In the genomic region with DNA sequence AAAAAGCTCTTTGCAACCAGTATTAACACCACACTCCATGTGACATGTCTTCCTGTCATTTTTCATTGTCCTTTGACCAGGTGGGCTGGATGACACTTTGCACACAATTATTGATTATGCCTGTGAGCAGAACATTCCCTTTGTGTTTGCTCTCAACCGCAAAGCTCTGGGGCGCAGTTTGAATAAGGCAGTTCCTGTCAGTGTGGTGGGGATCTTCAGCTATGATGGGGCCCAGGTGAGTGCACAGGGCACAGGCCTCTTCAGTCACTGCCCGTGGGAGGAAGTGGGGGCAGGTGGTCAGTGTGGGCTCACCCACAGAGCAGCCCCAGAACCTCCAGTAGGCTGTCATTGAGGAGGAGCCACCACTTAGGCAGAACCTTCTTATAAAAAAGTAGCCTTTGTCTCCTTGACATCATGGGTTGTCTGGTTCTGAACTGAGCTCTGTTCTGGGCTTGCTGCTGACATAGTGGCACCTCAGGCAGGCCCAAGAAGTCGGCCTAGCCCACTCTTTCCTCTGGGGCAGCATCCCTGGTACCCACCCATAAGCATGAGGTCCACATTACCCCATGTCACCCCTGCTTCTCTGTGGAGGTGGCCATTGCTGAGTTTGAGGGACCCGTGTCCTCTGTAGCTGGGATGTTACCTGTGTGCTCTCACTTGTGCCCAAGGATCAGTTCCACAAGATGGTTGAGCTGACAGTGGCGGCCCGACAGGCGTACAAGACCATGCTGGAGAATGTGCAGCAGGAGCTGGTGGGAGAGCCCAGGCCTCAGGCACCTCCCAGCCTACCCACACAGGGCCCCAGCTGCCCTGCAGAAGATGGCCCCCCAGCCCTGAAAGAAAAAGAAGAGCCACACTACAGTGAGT, we compare ENCODE assay signal across 1 cellular context.
A peak's percentile ranks its signal among the peaks of the same experiment; 100 is the strongest.
TF ChIP-seq lines count a peak whose summit lies in the region.

No MANE protein-coding gene starts in this region.

TF ChIP-seq in HepG2, 621 proteins besides CTCF, POLR2A, EP300 and RAD21 (continued from another document and continues in another):
- TF ChIP-seq, protein P1, sequence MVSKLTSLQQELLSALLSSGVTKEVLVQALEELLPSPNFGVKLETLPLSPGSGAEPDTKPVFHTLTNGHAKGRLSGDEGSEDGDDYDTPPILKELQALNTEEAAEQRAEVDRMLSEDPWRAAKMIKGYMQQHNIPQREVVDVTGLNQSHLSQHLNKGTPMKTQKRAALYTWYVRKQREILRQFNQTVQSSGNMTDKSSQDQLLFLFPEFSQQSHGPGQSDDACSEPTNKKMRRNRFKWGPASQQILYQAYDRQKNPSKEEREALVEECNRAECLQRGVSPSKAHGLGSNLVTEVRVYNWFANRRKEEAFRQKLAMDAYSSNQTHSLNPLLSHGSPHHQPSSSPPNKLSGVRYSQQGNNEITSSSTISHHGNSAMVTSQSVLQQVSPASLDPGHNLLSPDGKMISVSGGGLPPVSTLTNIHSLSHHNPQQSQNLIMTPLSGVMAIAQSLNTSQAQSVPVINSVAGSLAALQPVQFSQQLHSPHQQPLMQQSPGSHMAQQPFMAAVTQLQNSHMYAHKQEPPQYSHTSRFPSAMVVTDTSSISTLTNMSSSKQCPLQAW (CRISPR knock-in tag; IDR thresholded peaks at IDR 0.05): peak; percentile 84; the same call in 1 of the 2 replicates
- TF ChIP-seq TCF12 (IDR thresholded peaks at IDR 0.05) (no peak), TCF12 (CRISPR knock-in tag; IDR thresholded peaks at IDR 0.05) (peak; percentile 65; the same call in 1 of the 2 replicates), STAT5B (CRISPR knock-in tag; IDR thresholded peaks at IDR 0.05) (no peak), ZNF292 (CRISPR knock-in tag; IDR thresholded peaks at IDR 0.05; ENCODE audit: borderline replicate concordance, low read depth) (peak; percentile 98), ZNF709 (CRISPR knock-in tag; IDR thresholded peaks at IDR 0.05) (peak; percentile 67), ZNF674 (CRISPR knock-in tag; IDR thresholded peaks at IDR 0.05; ENCODE audit: low read depth) (no peak), ZNF431 (CRISPR knock-in tag; IDR thresholded peaks at IDR 0.05; ENCODE audit: borderline replicate concordance, low read depth) (peak; percentile 67; the same call in 1 of the 2 replicates), ZNF33B (CRISPR knock-in tag; IDR thresholded peaks at IDR 0.05) (no peak), ZNF598 (CRISPR knock-in tag; IDR thresholded peaks at IDR 0.05; ENCODE audit: borderline replicate concordance) (0 out of 2 replicates have a peak, but pooled peaks have one; percentile 34), ZNF713 (CRISPR knock-in tag; IDR thresholded peaks at IDR 0.05) (no peak), ZMAT3 (CRISPR knock-in tag; conservative IDR thresholded peaks at IDR 0.05) (peak; percentile 64; the same call in 1 of the 2 replicates), ASH2L (IDR thresholded peaks at IDR 0.05; ENCODE audit: insufficient read length, low read depth, low read length) (peak; percentile 48), ZNF20 (CRISPR knock-in tag; IDR thresholded peaks at IDR 0.05) (no peak), HMG20A (CRISPR knock-in tag; IDR thresholded peaks at IDR 0.05; ENCODE audit: borderline replicate concordance) (peak; percentile 90), IRF2 (CRISPR knock-in tag; IDR thresholded peaks at IDR 0.05) (peak; percentile 89), TARDBP (CRISPR knock-in tag; IDR thresholded peaks at IDR 0.05) (peak; percentile 94), ZBTB7A (CRISPR knock-in tag; IDR thresholded peaks at IDR 0.05) (peak; percentile 75), PRPF4 (IDR thresholded peaks at IDR 0.05; ENCODE audit: low read depth, low read length, poor library complexity, severe bottlenecking) (no peak), NFYB (CRISPR knock-in tag; IDR thresholded peaks at IDR 0.05) (no peak), FOXJ3 (CRISPR knock-in tag; IDR thresholded peaks at IDR 0.05; ENCODE audit: borderline replicate concordance) (peak; percentile 56; the same call in 1 of the 2 replicates), SIN3A (IDR thresholded peaks at IDR 0.05; ENCODE audit: borderline replicate concordance, low read depth, low read length) (peak; percentile 91), ZFP1 (CRISPR knock-in tag; IDR thresholded peaks at IDR 0.05) (peak; percentile 85; the same call in 1 of the 2 replicates), HNRNPLL (IDR thresholded peaks at IDR 0.05; ENCODE audit: low read depth, low read length, poor library complexity, severe bottlenecking) (no peak), FOXA3 (CRISPR knock-in tag; IDR thresholded peaks at IDR 0.05) (peak; percentile 91), HNRNPK (IDR thresholded peaks at IDR 0.05; ENCODE audit: low read depth, low read length, poor library complexity, severe bottlenecking) (no peak), ZNF883 (CRISPR knock-in tag; IDR thresholded peaks at IDR 0.05; ENCODE audit: not compliant biosample characterization) (no peak), TCF7 (IDR thresholded peaks at IDR 0.05; ENCODE audit: low read depth) (peak; percentile 80)
- TF ChIP-seq, protein P2, sequence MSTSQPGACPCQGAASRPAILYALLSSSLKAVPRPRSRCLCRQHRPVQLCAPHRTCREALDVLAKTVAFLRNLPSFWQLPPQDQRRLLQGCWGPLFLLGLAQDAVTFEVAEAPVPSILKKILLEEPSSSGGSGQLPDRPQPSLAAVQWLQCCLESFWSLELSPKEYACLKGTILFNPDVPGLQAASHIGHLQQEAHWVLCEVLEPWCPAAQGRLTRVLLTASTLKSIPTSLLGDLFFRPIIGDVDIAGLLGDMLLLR (CRISPR knock-in tag; IDR thresholded peaks at IDR 0.05): no peak
- TF ChIP-seq, protein P3, sequence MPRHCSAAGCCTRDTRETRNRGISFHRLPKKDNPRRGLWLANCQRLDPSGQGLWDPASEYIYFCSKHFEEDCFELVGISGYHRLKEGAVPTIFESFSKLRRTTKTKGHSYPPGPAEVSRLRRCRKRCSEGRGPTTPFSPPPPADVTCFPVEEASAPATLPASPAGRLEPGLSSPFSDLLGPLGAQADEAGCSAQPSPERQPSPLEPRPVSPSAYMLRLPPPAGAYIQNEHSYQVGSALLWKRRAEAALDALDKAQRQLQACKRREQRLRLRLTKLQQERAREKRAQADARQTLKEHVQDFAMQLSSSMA (CRISPR knock-in tag; IDR thresholded peaks at IDR 0.05): no peak
- TF ChIP-seq, protein P4, sequence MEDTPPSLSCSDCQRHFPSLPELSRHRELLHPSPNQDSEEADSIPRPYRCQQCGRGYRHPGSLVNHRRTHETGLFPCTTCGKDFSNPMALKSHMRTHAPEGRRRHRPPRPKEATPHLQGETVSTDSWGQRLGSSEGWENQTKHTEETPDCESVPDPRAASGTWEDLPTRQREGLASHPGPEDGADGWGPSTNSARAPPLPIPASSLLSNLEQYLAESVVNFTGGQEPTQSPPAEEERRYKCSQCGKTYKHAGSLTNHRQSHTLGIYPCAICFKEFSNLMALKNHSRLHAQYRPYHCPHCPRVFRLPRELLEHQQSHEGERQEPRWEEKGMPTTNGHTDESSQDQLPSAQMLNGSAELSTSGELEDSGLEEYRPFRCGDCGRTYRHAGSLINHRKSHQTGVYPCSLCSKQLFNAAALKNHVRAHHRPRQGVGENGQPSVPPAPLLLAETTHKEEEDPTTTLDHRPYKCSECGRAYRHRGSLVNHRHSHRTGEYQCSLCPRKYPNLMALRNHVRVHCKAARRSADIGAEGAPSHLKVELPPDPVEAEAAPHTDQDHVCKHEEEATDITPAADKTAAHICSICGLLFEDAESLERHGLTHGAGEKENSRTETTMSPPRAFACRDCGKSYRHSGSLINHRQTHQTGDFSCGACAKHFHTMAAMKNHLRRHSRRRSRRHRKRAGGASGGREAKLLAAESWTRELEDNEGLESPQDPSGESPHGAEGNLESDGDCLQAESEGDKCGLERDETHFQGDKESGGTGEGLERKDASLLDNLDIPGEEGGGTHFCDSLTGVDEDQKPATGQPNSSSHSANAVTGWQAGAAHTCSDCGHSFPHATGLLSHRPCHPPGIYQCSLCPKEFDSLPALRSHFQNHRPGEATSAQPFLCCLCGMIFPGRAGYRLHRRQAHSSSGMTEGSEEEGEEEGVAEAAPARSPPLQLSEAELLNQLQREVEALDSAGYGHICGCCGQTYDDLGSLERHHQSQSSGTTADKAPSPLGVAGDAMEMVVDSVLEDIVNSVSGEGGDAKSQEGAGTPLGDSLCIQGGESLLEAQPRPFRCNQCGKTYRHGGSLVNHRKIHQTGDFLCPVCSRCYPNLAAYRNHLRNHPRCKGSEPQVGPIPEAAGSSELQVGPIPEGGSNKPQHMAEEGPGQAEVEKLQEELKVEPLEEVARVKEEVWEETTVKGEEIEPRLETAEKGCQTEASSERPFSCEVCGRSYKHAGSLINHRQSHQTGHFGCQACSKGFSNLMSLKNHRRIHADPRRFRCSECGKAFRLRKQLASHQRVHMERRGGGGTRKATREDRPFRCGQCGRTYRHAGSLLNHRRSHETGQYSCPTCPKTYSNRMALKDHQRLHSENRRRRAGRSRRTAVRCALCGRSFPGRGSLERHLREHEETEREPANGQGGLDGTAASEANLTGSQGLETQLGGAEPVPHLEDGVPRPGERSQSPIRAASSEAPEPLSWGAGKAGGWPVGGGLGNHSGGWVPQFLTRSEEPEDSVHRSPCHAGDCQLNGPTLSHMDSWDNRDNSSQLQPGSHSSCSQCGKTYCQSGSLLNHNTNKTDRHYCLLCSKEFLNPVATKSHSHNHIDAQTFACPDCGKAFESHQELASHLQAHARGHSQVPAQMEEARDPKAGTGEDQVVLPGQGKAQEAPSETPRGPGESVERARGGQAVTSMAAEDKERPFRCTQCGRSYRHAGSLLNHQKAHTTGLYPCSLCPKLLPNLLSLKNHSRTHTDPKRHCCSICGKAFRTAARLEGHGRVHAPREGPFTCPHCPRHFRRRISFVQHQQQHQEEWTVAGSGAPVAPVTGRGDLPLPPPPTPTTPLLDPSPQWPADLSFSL (CRISPR knock-in tag; IDR thresholded peaks at IDR 0.05): peak; percentile 82; the same call in 1 of the 2 replicates
- TF ChIP-seq, protein P5, sequence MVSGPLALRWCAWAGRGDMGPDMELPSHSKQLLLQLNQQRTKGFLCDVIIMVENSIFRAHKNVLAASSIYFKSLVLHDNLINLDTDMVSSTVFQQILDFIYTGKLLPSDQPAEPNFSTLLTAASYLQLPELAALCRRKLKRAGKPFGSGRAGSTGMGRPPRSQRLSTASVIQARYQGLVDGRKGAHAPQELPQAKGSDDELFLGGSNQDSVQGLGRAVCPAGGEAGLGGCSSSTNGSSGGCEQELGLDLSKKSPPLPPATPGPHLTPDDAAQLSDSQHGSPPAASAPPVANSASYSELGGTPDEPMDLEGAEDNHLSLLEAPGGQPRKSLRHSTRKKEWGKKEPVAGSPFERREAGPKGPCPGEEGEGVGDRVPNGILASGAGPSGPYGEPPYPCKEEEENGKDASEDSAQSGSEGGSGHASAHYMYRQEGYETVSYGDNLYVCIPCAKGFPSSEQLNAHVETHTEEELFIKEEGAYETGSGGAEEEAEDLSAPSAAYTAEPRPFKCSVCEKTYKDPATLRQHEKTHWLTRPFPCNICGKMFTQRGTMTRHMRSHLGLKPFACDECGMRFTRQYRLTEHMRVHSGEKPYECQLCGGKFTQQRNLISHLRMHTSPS (CRISPR knock-in tag; IDR thresholded peaks at IDR 0.05; ENCODE audit: low read depth): peak; percentile 87
- TF ChIP-seq, protein P6, sequence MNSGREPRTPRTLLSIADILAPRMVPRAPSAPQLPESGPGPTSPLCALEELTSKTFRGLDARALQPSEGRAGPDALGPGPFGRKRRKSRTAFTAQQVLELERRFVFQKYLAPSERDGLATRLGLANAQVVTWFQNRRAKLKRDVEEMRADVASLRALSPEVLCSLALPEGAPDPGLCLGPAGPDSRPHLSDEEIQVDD (CRISPR knock-in tag; IDR thresholded peaks at IDR 0.05; ENCODE audit: borderline replicate concordance): no peak
- TF ChIP-seq, protein P7, sequence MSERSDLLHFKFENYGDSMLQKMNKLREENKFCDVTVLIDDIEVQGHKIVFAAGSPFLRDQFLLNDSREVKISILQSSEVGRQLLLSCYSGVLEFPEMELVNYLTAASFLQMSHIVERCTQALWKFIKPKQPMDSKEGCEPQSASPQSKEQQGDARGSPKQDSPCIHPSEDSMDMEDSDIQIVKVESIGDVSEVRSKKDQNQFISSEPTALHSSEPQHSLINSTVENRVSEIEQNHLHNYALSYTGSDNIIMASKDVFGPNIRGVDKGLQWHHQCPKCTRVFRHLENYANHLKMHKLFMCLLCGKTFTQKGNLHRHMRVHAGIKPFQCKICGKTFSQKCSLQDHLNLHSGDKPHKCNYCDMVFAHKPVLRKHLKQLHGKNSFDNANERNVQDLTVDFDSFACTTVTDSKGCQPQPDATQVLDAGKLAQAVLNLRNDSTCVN (CRISPR knock-in tag; IDR thresholded peaks at IDR 0.05; ENCODE audit: borderline replicate concordance): peak; percentile 63; the same call in 1 of the 2 replicates
- TF ChIP-seq, protein P8, sequence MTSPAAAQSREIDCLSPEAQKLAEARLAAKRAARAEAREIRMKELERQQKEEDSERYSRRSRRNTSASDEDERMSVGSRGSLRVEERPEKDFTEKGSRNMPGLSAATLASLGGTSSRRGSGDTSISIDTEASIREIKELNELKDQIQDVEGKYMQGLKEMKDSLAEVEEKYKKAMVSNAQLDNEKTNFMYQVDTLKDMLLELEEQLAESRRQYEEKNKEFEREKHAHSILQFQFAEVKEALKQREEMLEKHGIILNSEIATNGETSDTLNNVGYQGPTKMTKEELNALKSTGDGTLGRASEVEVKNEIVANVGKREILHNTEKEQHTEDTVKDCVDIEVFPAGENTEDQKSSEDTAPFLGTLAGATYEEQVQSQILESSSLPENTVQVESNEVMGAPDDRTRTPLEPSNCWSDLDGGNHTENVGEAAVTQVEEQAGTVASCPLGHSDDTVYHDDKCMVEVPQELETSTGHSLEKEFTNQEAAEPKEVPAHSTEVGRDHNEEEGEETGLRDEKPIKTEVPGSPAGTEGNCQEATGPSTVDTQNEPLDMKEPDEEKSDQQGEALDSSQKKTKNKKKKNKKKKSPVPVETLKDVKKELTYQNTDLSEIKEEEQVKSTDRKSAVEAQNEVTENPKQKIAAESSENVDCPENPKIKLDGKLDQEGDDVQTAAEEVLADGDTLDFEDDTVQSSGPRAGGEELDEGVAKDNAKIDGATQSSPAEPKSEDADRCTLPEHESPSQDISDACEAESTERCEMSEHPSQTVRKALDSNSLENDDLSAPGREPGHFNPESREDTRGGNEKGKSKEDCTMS (CRISPR knock-in tag; conservative IDR thresholded peaks at IDR 0.05): no peak
- TF ChIP-seq, protein P9, sequence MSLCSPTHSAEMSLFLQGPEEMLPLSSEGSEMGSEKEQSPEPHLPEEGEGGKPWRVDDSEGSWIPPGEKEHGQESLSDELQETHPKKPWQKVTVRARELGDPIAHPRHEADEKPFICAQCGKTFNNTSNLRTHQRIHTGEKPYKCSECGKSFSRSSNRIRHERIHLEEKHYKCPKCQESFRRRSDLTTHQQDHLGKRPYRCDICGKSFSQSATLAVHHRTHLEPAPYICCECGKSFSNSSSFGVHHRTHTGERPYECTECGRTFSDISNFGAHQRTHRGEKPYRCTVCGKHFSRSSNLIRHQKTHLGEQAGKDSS (CRISPR knock-in tag; IDR thresholded peaks at IDR 0.05; ENCODE audit: borderline replicate concordance, low read depth): peak; percentile 30; the same call in 1 of the 2 replicates
- TF ChIP-seq, protein P10, sequence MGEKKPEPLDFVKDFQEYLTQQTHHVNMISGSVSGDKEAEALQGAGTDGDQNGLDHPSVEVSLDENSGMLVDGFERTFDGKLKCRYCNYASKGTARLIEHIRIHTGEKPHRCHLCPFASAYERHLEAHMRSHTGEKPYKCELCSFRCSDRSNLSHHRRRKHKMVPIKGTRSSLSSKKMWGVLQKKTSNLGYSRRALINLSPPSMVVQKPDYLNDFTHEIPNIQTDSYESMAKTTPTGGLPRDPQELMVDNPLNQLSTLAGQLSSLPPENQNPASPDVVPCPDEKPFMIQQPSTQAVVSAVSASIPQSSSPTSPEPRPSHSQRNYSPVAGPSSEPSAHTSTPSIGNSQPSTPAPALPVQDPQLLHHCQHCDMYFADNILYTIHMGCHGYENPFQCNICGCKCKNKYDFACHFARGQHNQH (CRISPR knock-in tag; IDR thresholded peaks at IDR 0.05): peak; percentile 78
- TF ChIP-seq, protein P11, sequence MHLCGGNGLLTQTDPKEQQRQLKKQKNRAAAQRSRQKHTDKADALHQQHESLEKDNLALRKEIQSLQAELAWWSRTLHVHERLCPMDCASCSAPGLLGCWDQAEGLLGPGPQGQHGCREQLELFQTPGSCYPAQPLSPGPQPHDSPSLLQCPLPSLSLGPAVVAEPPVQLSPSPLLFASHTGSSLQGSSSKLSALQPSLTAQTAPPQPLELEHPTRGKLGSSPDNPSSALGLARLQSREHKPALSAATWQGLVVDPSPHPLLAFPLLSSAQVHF (CRISPR knock-in tag; IDR thresholded peaks at IDR 0.05): no peak
